ENCODE assay signal across 19 cellular contexts in genomic region chr2:21836766-21837543, GRCh38.
DNase-seq lines count a peak whose midpoint lies in the region; ATAC-seq and TF ChIP-seq lines count a peak whose summit lies in the region.
"Had no signal": no experiment of that assay in that cellular context is flagged by ENCODE, and none has a peak within 500 bp of the region (broad histone marks: within the 10 kb centered on the region; RNA-seq: fewer than 3 reads in every experiment).

No MANE protein-coding gene starts in this region.

- TF ChIP-seq CTCF in MCF 10A (IDR thresholded peaks at IDR 0.05; ENCODE audit: unreplicated experiment) (no peak), breast epithelium (IDR thresholded peaks at IDR 0.05) (no peak), foreskin fibroblast (IDR thresholded peaks at IDR 0.05; ENCODE audit: low read depth, low read length) (no peak)

- H3K27ac Mint-ChIP-seq in MCF 10A (ENCODE audit: low read depth, unreplicated experiment): no peak overlapping the region
- no peak overlapping the region for H3K27ac Mint-ChIP-seq in activated CD8-positive, alpha-beta T cell treated with anti-CD3 and anti-CD28 coated beads, Interleukin-2, amount 10 ng/mL, durations not matched to agents 7 days and 5 days
- H3K27ac Mint-ChIP-seq: activated naive CD8-positive, alpha-beta T cell treated with anti-CD3 and anti-CD28 coated beads, Interleukin-2, amount 10 ng/mL, durations not matched to agents 7 days and 5 days; activated T-cell treated with anti-CD3 and anti-CD28 coated beads, Interleukin-2, amount 50 U/mL, for 24 hours; stimulated activated naive B cell treated with anti-CD40 and anti-IgM and Interleukin-4, amounts not matched to agents 10 μg/mL and 1 μg/mL and 100 μg/mL, for 72 hours had no signal

- H3K36me3 ChIP-seq in breast epithelium: no peaks in the 10 kb centered on the region
- H3K36me3 ChIP-seq: SJCRH30, upper lobe of left lung had no signal

- no peak for ATAC-seq in activated CD8-positive, alpha-beta T cell treated with anti-CD3 and anti-CD28 coated beads, Interleukin-2, amount 10 ng/mL, durations not matched to agents 7 days and 5 days
- ATAC-seq: stimulated activated naive B cell treated with anti-CD40 and anti-IgM and Interleukin-4, amounts not matched to agents 10 μg/mL and 1 μg/mL and 100 μg/mL, for 72 hours had no signal

- H3K4me1 Mint-ChIP-seq in MCF 10A (ENCODE audit: insufficient read depth, unreplicated experiment): no peaks in the 10 kb centered on the region
- no peaks in the 10 kb centered on the region for H3K4me1 Mint-ChIP-seq in activated CD8-positive, alpha-beta T cell treated with anti-CD3 and anti-CD28 coated beads, Interleukin-2, amount 10 ng/mL, durations not matched to agents 7 days and 5 days (ENCODE audit: low read depth)
- H3K4me1 Mint-ChIP-seq: activated naive CD8-positive, alpha-beta T cell treated with anti-CD3 and anti-CD28 coated beads, Interleukin-2, amount 10 ng/mL, durations not matched to agents 7 days and 5 days; stimulated activated naive B cell treated with anti-CD40 and anti-IgM and Interleukin-4, amounts not matched to agents 10 μg/mL and 1 μg/mL and 100 μg/mL, for 72 hours had no signal

- H3K27ac ChIP-seq in breast epithelium: no peak overlapping the region
- H3K27ac ChIP-seq: hepatocyte, SJCRH30, skin epidermis, upper lobe of left lung had no signal

- H3K27me3 ChIP-seq in breast epithelium: no peaks in the 10 kb centered on the region
- H3K27me3 ChIP-seq: hepatocyte, SJCRH30, upper lobe of left lung had no signal

- peaks cover under 1% of the 10 kb centered on the region for H3K9me3 Mint-ChIP-seq in MCF 10A (ENCODE audit: unreplicated experiment)
- peaks cover 8% of the 10 kb centered on the region for H3K9me3 Mint-ChIP-seq in activated CD8-positive, alpha-beta T cell treated with anti-CD3 and anti-CD28 coated beads, Interleukin-2, amount 10 ng/mL, durations not matched to agents 7 days and 5 days (ENCODE audit: insufficient read depth)
- H3K9me3 Mint-ChIP-seq: stimulated activated naive B cell treated with anti-CD40 and anti-IgM and Interleukin-4, amounts not matched to agents 10 μg/mL and 1 μg/mL and 100 μg/mL, for 72 hours had no signal

- intact Hi-C loops in MCF 10A (cut with micrococcal nuclease) (no loop called here), breast epithelium (cut with DNase I; ENCODE audit: low total_unique reads) (no loop called here)

- H3K4me3 ChIP-seq in breast epithelium: no peak overlapping the region
- H3K4me3 ChIP-seq in foreskin fibroblast (ENCODE audit: low read depth in 1 of 2, low read length in 2 of 2): no peak overlapping the region
- H3K4me3 ChIP-seq: hepatocyte, SJCRH30, skin epidermis, upper lobe of left lung had no signal

- no TSS peak for BruUV-seq in MCF 10A (replicated peaks; lab: Mats Ljungman, UMichigan)

- H3K27me3 Mint-ChIP-seq in MCF 10A (ENCODE audit: insufficient read depth, unreplicated experiment): no peaks in the 10 kb centered on the region
- H3K27me3 Mint-ChIP-seq in activated CD8-positive, alpha-beta T cell treated with anti-CD3 and anti-CD28 coated beads, Interleukin-2, amount 10 ng/mL, durations not matched to agents 7 days and 5 days (ENCODE audit: low read depth): no peaks in the 10 kb centered on the region
- H3K27me3 Mint-ChIP-seq: activated naive CD8-positive, alpha-beta T cell treated with anti-CD3 and anti-CD28 coated beads, Interleukin-2, amount 10 ng/mL, durations not matched to agents 7 days and 5 days; activated T-cell treated with anti-CD3 and anti-CD28 coated beads, Interleukin-2, amount 50 U/mL, for 24 hours; stimulated activated naive B cell treated with anti-CD40 and anti-IgM and Interleukin-4, amounts not matched to agents 10 μg/mL and 1 μg/mL and 100 μg/mL, for 72 hours had no signal

- no peak for TF ChIP-seq POLR2A in breast epithelium (IDR thresholded peaks at IDR 0.05)

- H3K36me3 Mint-ChIP-seq in MCF 10A (ENCODE audit: insufficient read depth, unreplicated experiment): no peaks in the 10 kb centered on the region
- H3K36me3 Mint-ChIP-seq in activated CD8-positive, alpha-beta T cell treated with anti-CD3 and anti-CD28 coated beads, Interleukin-2, amount 10 ng/mL, durations not matched to agents 7 days and 5 days (ENCODE audit: low read depth): no peaks in the 10 kb centered on the region
- H3K36me3 Mint-ChIP-seq: activated naive CD8-positive, alpha-beta T cell treated with anti-CD3 and anti-CD28 coated beads, Interleukin-2, amount 10 ng/mL, durations not matched to agents 7 days and 5 days; stimulated activated naive B cell treated with anti-CD40 and anti-IgM and Interleukin-4, amounts not matched to agents 10 μg/mL and 1 μg/mL and 100 μg/mL, for 72 hours had no signal

- no peaks in the 10 kb centered on the region for H3K4me1 ChIP-seq in breast epithelium
- H3K4me1 ChIP-seq: SJCRH30, upper lobe of left lung had no signal

- no peak overlapping the region for H3K4me3 Mint-ChIP-seq in MCF 10A (ENCODE audit: unreplicated experiment)
- H3K4me3 Mint-ChIP-seq in activated CD8-positive, alpha-beta T cell treated with anti-CD3 and anti-CD28 coated beads, Interleukin-2, amount 10 ng/mL, durations not matched to agents 7 days and 5 days: no peak overlapping the region
- H3K4me3 Mint-ChIP-seq: activated naive CD8-positive, alpha-beta T cell treated with anti-CD3 and anti-CD28 coated beads, Interleukin-2, amount 10 ng/mL, durations not matched to agents 7 days and 5 days; activated T-cell treated with anti-CD3 and anti-CD28 coated beads, Interleukin-2, amount 50 U/mL, for 24 hours; stimulated activated naive B cell treated with anti-CD40 and anti-IgM and Interleukin-4, amounts not matched to agents 10 μg/mL and 1 μg/mL and 100 μg/mL, for 72 hours had no signal

- POLR2A ChIA-PET in MCF 10A (lab: Yijun Ruan, JAX): no interaction called here
- POLR2A ChIA-PET in activated CD8-positive, alpha-beta T cell treated with anti-CD3 and anti-CD28 coated beads, Interleukin-2, amount 10 ng/mL, durations not matched to agents 7 days and 5 days (lab: Charles Lee): no interaction called here

- CTCF ChIA-PET in MCF 10A (lab: Yijun Ruan, JAX): interaction anchor here (0.6 to 1.1 kb wide), 2 partner anchors 305 to 519 kb away, joined by 3 read pairs; no protein-coding TSS in a partner anchor
- CTCF ChIA-PET in activated CD8-positive, alpha-beta T cell treated with anti-CD3 and anti-CD28 coated beads, Interleukin-2, amount 10 ng/mL, durations not matched to agents 7 days and 5 days (lab: Charles Lee): no interaction called here

- no peaks in the 10 kb centered on the region for H3K9me3 ChIP-seq in breast epithelium
- H3K9me3 ChIP-seq: SJCRH30, upper lobe of left lung had no signal

- DNase-seq in MCF 10A (ENCODE audit: unreplicated experiment): peak; percentile 66
- DNase-seq in breast epithelium (ENCODE audit: low spot score in 2 of 2): no peak
- DNase-seq in amniotic epithelial cell (ENCODE audit: low read depth): peak; percentile 92
- peak; percentile 57 to 76 for DNase-seq in foreskin fibroblast
- DNase-seq in stromal cell of bone marrow (ENCODE audit: low read depth): peak; percentile 79
- DNase-seq in activated CD8-positive, alpha-beta T cell treated with anti-CD3 and anti-CD28 coated beads, Interleukin-2, amount 10 ng/mL, durations not matched to agents 7 days and 5 days: no peak
- DNase-seq in effector CD4-positive, alpha-beta T cell: no peak
- DNase-seq in NCI-H82 (lab: John Stamatoyannopoulos, UW): no peak
- DNase-seq: 8988T; activated CD4-positive, alpha-beta T cell treated with anti-CD3 and anti-CD28 coated beads, Interleukin-2, amount 50 U/mL, for 1 hour; activated naive CD8-positive, alpha-beta T cell treated with anti-CD3 and anti-CD28 coated beads, Interleukin-2, amount 10 ng/mL, durations not matched to agents 7 days and 5 days; activated T-cell treated with anti-CD3 and anti-CD28 coated beads, Interleukin-2, amount 50 U/mL, for 24 hours; GOT3; NCI-H1048; SJCRH30; stimulated activated naive B cell treated with anti-CD40 and anti-IgM and Interleukin-4, amounts not matched to agents 10 μg/mL and 1 μg/mL and 100 μg/mL, for 72 hours; upper lobe of left lung had no signal

Comparison
In these comparisons a context has a peak if more than half of its experiments do, and no peak if none do; other contexts are left out.
1. DNase-seq: peak in MCF 10A (single experiment), amniotic epithelial cell (single experiment), foreskin fibroblast (2 of 2) and stromal cell of bone marrow (single experiment); none in breast epithelium (0 of 2), activated CD8-positive, alpha-beta T cell treated with anti-CD3 and anti-CD28 coated beads, Interleukin-2, amount 10 ng/mL, durations not matched to agents 7 days and 5 days (single experiment), effector CD4-positive, alpha-beta T cell (single experiment) and NCI-H82 (single experiment).